ENCODE assay signal across 1 cellular context in genomic region chr2:223760838-223761502, GRCh38.
TF ChIP-seq lines count a peak whose summit lies in the region.

No MANE protein-coding gene starts in this region.

TF ChIP-seq in HepG2, 621 proteins besides CTCF, POLR2A, EP300 and RAD21 (continued from another document):
- TF ChIP-seq ARID5B (CRISPR knock-in tag; IDR thresholded peaks at IDR 0.05) (0 out of 2 replicates have a peak, but pooled peaks have one; percentile 15), MAFF (IDR thresholded peaks at IDR 0.05; ENCODE audit: low read depth, low read length) (peak; percentile 74), ATF3 (CRISPR knock-in tag; IDR thresholded peaks at IDR 0.05) (peak; percentile 54; the same call in 1 of the 2 replicates), MAFK (conservative IDR thresholded peaks at IDR 0.05 in 1 of 2, IDR thresholded peaks at IDR 0.05 in 1 of 2; ENCODE audit: low read length in 2 of 2) (peak; percentile 74 to 86), ZNF709 (CRISPR knock-in tag; IDR thresholded peaks at IDR 0.05) (no peak), FOXA3 (CRISPR knock-in tag; IDR thresholded peaks at IDR 0.05) (peak; percentile 42; the same call in 1 of the 2 replicates), EED (CRISPR knock-in tag; IDR thresholded peaks at IDR 0.05) (no peak), ZBTB37 (CRISPR knock-in tag; IDR thresholded peaks at IDR 0.05) (peak; percentile 40; the same call in 1 of the 2 replicates), FOSL2 (CRISPR knock-in tag; IDR thresholded peaks at IDR 0.05) (peak; percentile 90)
